In genomic region chr17:60874772-60875171, GRCh38 we compare ENCODE assay signal across 19 cellular contexts.
DNase-seq lines count a peak whose midpoint lies in the region; ATAC-seq, FAIRE-seq and TF ChIP-seq lines count a peak whose summit lies in the region.
"Had no signal": no experiment of that assay in that cellular context is flagged by ENCODE, and none has a peak within 500 bp of the region (broad histone marks: within the 10 kb centered on the region; RNA-seq: fewer than 3 reads in every experiment).

No MANE protein-coding gene starts in this region.

- FAIRE-seq in A204.1 (lab: Jason Lieb, UNC), result peak; percentile 84
- peak; percentile 46 for FAIRE-seq in A549 (lab: Jason Lieb, UNC)
- peak; percentile 4 for FAIRE-seq in RCC 7860 (lab: Jason Lieb, UNC)
- FAIRE-seq in endometrium (lab: Jason Lieb, UNC), result peak; percentile 51
- FAIRE-seq: GM19239 had no signal

- TF ChIP-seq RAD21 in A549 (conservative IDR thresholded peaks at IDR 0.05 in 1 of 2, IDR thresholded peaks at IDR 0.05 in 1 of 2), result no peak

- TF ChIP-seq EP300 in A549 (IDR thresholded peaks at IDR 0.05), result no peak

- CTCF ChIA-PET in A549 (lab: Yijun Ruan, JAX), result interaction anchor here (1.3 kb wide), 1 partner anchor 11 kb away, joined by 4 read pairs; no protein-coding TSS in a partner anchor

- H3K4me3 ChIP-seq in A549, result no peak overlapping the region
- H3K4me3 ChIP-seq: GM23338, HAP-1 had no signal

- H3K4me2 ChIP-seq in A549, result no peak overlapping the region
- H3K4me2 ChIP-seq: GM23338 had no signal

- WGBS in A549 (ENCODE audit: missing lambda C conversion rate), result 79% methylated on average over 2 of the region's 2 CpGs

- no peaks in the 10 kb centered on the region for H3K9me3 ChIP-seq in A549
- H3K9me3 ChIP-seq: HAP-1 had no signal

- no peak for ATAC-seq in A549
- ATAC-seq in GM21825 (IDR thresholded peaks at IDR 0.05; ENCODE audit: unreplicated experiment), result no peak
- ATAC-seq: GM23338 had no signal

- H3K4me1 ChIP-seq in A549, result no peaks in the 10 kb centered on the region
- H3K4me1 ChIP-seq: HAP-1 had no signal

- TF ChIP-seq CTCF in A549 (IDR thresholded peaks at IDR 0.05), result no peak

- no peak overlapping the region for H3K27ac ChIP-seq in A549

- no peak for DNase-seq in A549 (ENCODE audit: low read depth in 1 of 2, low spot score in 1 of 2)
- DNase-seq in RCC 7860 (ENCODE audit: low spot score), result no peak
- no peak for DNase-seq in NCI-H226
- no peak for DNase-seq in Ammon's horn (ENCODE audit: low spot score)
- DNase-seq: ACHN; AML-193; C1 segment of cervical spinal cord; Calu3; CD4-positive, alpha-beta memory T cell; COR-L47; DMS53; DMS79 treated with DMSO at 0.1 percent for 48 hours; HFFc6 had no signal

- TF ChIP-seq POLR2A in A549 (IDR thresholded peaks at IDR 0.05; ENCODE audit: low read length), result no peak

- POLR2A ChIA-PET in A549 (lab: Yijun Ruan, JAX), result no interaction called here

TF ChIP-seq in A549, 52 proteins besides CTCF, POLR2A, EP300 and RAD21:
- TF ChIP-seq RARB (CRISPR knock-in tag; IDR thresholded peaks at IDR 0.05), result no peak
- TF ChIP-seq RFX5 (IDR thresholded peaks at IDR 0.05), result no peak
- no peak for TF ChIP-seq BHLHE40 (IDR thresholded peaks at IDR 0.05; ENCODE audit: low read depth, low read length)
- no peak for TF ChIP-seq TP53 (CRISPR knock-in tag; IDR thresholded peaks at IDR 0.05)
- TF ChIP-seq CHD4 (IDR thresholded peaks at IDR 0.05; ENCODE audit: borderline replicate concordance), result no peak
- TF ChIP-seq, protein P1, sequence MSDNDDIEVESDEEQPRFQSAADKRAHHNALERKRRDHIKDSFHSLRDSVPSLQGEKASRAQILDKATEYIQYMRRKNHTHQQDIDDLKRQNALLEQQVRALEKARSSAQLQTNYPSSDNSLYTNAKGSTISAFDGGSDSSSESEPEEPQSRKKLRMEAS (IDR thresholded peaks at IDR 0.05), result no peak
- TF ChIP-seq GATA3 (IDR thresholded peaks at IDR 0.05; ENCODE audit: borderline replicate concordance), result no peak
- no peak for TF ChIP-seq HEYL (CRISPR knock-in tag; IDR thresholded peaks at IDR 0.05)
- TF ChIP-seq ZSCAN20 (CRISPR knock-in tag; IDR thresholded peaks at IDR 0.05), result no peak
- no peak for TF ChIP-seq RCOR1 (IDR thresholded peaks at IDR 0.05; ENCODE audit: low read depth, low read length)
- no peak for TF ChIP-seq KDM5A (IDR thresholded peaks at IDR 0.05)
- no peak for TF ChIP-seq FOSB (CRISPR knock-in tag; IDR thresholded peaks at IDR 0.05)
- TF ChIP-seq EHF (CRISPR knock-in tag; IDR thresholded peaks at IDR 0.05), result no peak
- TF ChIP-seq RNF2 (IDR thresholded peaks at IDR 0.05; ENCODE audit: borderline replicate concordance, low read depth), result no peak
- TF ChIP-seq SREBF2 (IDR thresholded peaks at IDR 0.05), result no peak
